Comparison of ENCODE assay signal across 25 cellular contexts in the genomic region with DNA sequence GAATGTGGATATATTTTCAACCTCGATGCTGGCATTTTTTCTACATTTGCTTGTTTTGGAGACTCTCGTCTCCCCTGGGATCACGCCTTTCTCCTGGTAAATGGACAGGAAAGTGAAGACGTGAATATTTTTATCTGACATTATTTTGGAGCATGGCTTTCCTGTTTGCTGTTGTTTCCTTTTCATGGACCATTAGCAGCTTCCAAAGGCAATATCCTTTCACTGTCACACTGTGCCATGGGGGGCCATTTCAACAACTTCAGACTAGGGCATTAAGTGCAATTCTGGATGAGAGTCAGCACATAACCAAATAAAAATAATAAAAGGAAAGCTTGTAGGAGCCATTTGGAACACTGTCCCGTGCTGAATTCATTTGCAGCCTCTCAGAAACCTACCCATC.
"Had no signal": no experiment of that assay in that cellular context is flagged by ENCODE, and none has a peak within 500 bp of the region (broad histone marks: within the 10 kb centered on the region; RNA-seq: fewer than 3 reads in every experiment).

No MANE protein-coding gene starts in this region.

- H3K27ac ChIP-seq: epithelial cell of prostate, gastrocnemius medialis, lower lobe of right lung, ovary, psoas muscle, skin epidermis, spleen, testis, tibial artery had no signal

- H3K4me3 Mint-ChIP-seq: endodermal cell; memory B cell; natural killer cell; stimulated activated memory B cell treated with anti-CD40 and anti-IgM and Interleukin-4, amounts not matched to agents 10 μg/mL and 1 μg/mL and 100 μg/mL, for 72 hours; type B pancreatic cell had no signal

- ATAC-seq: esophagus mucosa; gastrocnemius medialis; left ventricle myocardium superior; lower lobe of right lung; natural killer cell; psoas muscle; right cardiac atrium; stimulated activated memory B cell treated with anti-CD40 and anti-IgM and Interleukin-4, amounts not matched to agents 10 μg/mL and 1 μg/mL and 100 μg/mL, for 72 hours; stimulated activated naive CD8-positive, alpha-beta T cell treated with anti-CD3 and anti-CD28 coated beads, Interleukin-15, Interleukin-2, amounts not matched to agents 100 U/mL and 50 U/mL, for 24 hours had no signal

- H3K27ac Mint-ChIP-seq: endodermal cell; memory B cell; natural killer cell; stimulated activated memory B cell treated with anti-CD40 and anti-IgM and Interleukin-4, amounts not matched to agents 10 μg/mL and 1 μg/mL and 100 μg/mL, for 72 hours; type B pancreatic cell had no signal

- H3K9me3 ChIP-seq: gastrocnemius medialis, lower lobe of right lung, ovary, psoas muscle, spleen, testis, tibial artery had no signal

- H3K4me1 ChIP-seq: gastrocnemius medialis, lower lobe of right lung, psoas muscle, spleen, testis, tibial artery had no signal

- DNase-seq: effector CD8-positive, alpha-beta T cell; endodermal cell; foreskin fibroblast; gastrocnemius medialis; head of caudate nucleus; left ventricle myocardium superior; lower lobe of right lung; natural killer cell; occipital lobe; ovary; posterior cingulate gyrus; psoas muscle; spleen; stimulated activated CD4-positive, alpha-beta T cell treated with anti-CD3 and anti-CD28 coated beads, Interleukin-4, amount 100 ng/mL, for 4 hours; stimulated activated naive CD8-positive, alpha-beta T cell treated with anti-CD3 and anti-CD28 coated beads, Interleukin-15, Interleukin-2, amounts not matched to agents 100 U/mL and 50 U/mL, for 24 hours; substantia nigra; testis; tibial artery had no signal

- H3K36me3 ChIP-seq: gastrocnemius medialis, lower lobe of right lung, ovary, spleen, tibial artery had no signal

- H3K4me1 Mint-ChIP-seq: memory B cell; natural killer cell; stimulated activated memory B cell treated with anti-CD40 and anti-IgM and Interleukin-4, amounts not matched to agents 10 μg/mL and 1 μg/mL and 100 μg/mL, for 72 hours had no signal

- H3K4me3 ChIP-seq: gastrocnemius medialis, lower lobe of right lung, ovary, psoas muscle, skin epidermis, spleen, testis, tibial artery had no signal

- H3K9me3 Mint-ChIP-seq: endodermal cell; stimulated activated memory B cell treated with anti-CD40 and anti-IgM and Interleukin-4, amounts not matched to agents 10 μg/mL and 1 μg/mL and 100 μg/mL, for 72 hours; type B pancreatic cell had no signal

- H3K27me3 ChIP-seq: ovary, spleen, testis had no signal

- H3K36me3 Mint-ChIP-seq: memory B cell; natural killer cell; stimulated activated memory B cell treated with anti-CD40 and anti-IgM and Interleukin-4, amounts not matched to agents 10 μg/mL and 1 μg/mL and 100 μg/mL, for 72 hours; type B pancreatic cell had no signal
